ENCODE assay signal across 20 cellular contexts in the genomic region with DNA sequence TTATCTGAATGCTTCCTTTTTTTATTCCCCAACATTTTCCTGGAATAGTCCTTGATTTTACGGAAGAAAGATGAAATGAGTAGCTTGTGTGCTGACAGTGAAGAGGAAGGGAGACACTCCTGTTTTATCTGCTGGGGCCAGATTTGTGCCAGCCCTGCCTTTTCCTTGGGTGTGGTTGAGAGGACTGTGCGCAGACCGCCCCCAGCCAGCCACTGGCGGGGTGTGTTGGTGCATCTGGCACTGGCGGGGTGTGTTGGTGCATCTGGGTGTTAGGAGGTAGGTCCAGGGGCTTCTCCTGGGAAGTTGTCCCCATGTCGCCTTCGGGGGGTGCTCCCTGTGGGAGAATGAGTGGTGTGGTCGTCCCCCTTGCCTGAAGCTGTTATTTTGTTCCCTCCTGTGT.
"Had no signal": no experiment of that assay in that cellular context is flagged by ENCODE, and none has a peak within 500 bp of the region (broad histone marks: within the 10 kb centered on the region; RNA-seq: fewer than 3 reads in every experiment).

No MANE protein-coding gene starts in this region.

- H3K4me3 Mint-ChIP-seq: endodermal cell; nephron progenitor cell; stimulated activated memory B cell treated with anti-CD40 and anti-IgM and Interleukin-4, amounts not matched to agents 10 μg/mL and 1 μg/mL and 100 μg/mL, for 72 hours; stimulated activated naive CD8-positive, alpha-beta T cell treated with anti-CD3 and anti-CD28 coated beads, Interleukin-15, Interleukin-2, amounts not matched to agents 100 ng/mL and 50 ng/mL, for 24 hours had no signal

- H3K4me1 Mint-ChIP-seq: endodermal cell, nephron progenitor cell had no signal

- ATAC-seq: heart left ventricle; left lobe of liver; psoas muscle; right lobe of liver; stimulated activated memory B cell treated with anti-CD40 and anti-IgM and Interleukin-4, amounts not matched to agents 10 μg/mL and 1 μg/mL and 100 μg/mL, for 72 hours had no signal

- H3K27ac Mint-ChIP-seq: endodermal cell; nephron progenitor cell; stimulated activated memory B cell treated with anti-CD40 and anti-IgM and Interleukin-4, amounts not matched to agents 10 μg/mL and 1 μg/mL and 100 μg/mL, for 72 hours; stimulated activated naive CD8-positive, alpha-beta T cell treated with anti-CD3 and anti-CD28 coated beads, Interleukin-15, Interleukin-2, amounts not matched to agents 100 ng/mL and 50 ng/mL, for 24 hours had no signal

- DNase-seq: effector CD4-positive, alpha-beta T cell; heart left ventricle; hippocampal formation; kidney glomerular epithelial cell; nephron progenitor cell; psoas muscle; retina; right lobe of liver; spleen; stimulated activated CD4-positive, alpha-beta T cell treated with anti-CD3 and anti-CD28 coated beads, Interleukin-15, amount 100 ng/mL, for 24 hours; stimulated activated CD4-positive, alpha-beta T cell treated with anti-CD3 and anti-CD28 coated beads, Interleukin-1b, Interleukin-23, amount 100 ng/mL, for 48 hours; stimulated activated CD4-positive, alpha-beta T cell treated with anti-CD3 and anti-CD28 coated beads, Interleukin-4, amount 100 ng/mL, for 24 hours; tibial artery; upper lobe of left lung; uterus had no signal

- H3K27me3 ChIP-seq: heart left ventricle, right lobe of liver, upper lobe of left lung, uterus had no signal

- H3K36me3 ChIP-seq: heart left ventricle, right lobe of liver, spleen, tibial artery, upper lobe of left lung, uterus had no signal

- H3K4me3 ChIP-seq: coronary artery, heart left ventricle, psoas muscle, right lobe of liver, spleen, tibial artery, upper lobe of left lung, uterus had no signal

- H3K9me3 Mint-ChIP-seq: endodermal cell; nephron progenitor cell; stimulated activated memory B cell treated with anti-CD40 and anti-IgM and Interleukin-4, amounts not matched to agents 10 μg/mL and 1 μg/mL and 100 μg/mL, for 72 hours; stimulated activated naive CD8-positive, alpha-beta T cell treated with anti-CD3 and anti-CD28 coated beads, Interleukin-15, Interleukin-2, amounts not matched to agents 100 ng/mL and 50 ng/mL, for 24 hours had no signal
